In genomic region chr1:220769205-220769604, GRCh38 we compare ENCODE assay signal across 22 cellular contexts. TPM values are rescaled to one million over a fixed set of nuclear protein-coding genes. Genes with fewer than 3 reads are reported as not detected.
"Had no signal": no experiment of that assay in that cellular context is flagged by ENCODE, and none has a peak within 500 bp of the region (broad histone marks: within the 10 kb centered on the region; RNA-seq: fewer than 3 reads in every experiment).

No MANE protein-coding gene starts in this region.

- H3K27me3 ChIP-seq: brain microvascular endothelial cell, gastrocnemius medialis, suprapubic skin, transverse colon had no signal

- H3K4me3 ChIP-seq: gastrocnemius medialis, suprapubic skin, transverse colon had no signal

- H3K4me1 ChIP-seq: suprapubic skin had no signal

- H3K9me3 ChIP-seq: gastrocnemius medialis, suprapubic skin, transverse colon had no signal

- H3K27ac ChIP-seq: brain microvascular endothelial cell, gastrocnemius medialis, suprapubic skin had no signal

- ATAC-seq: activated CD4-positive, CD25-positive, alpha-beta regulatory T cell treated with anti-CD3 and anti-CD28 coated beads, Interleukin-2, amount 50 U/mL, for 24 hours; activated naive CD8-positive, alpha-beta T cell treated with anti-CD3 and anti-CD28 coated beads, Interleukin-2, amount 50 U/mL, for 24 hours; esophagus mucosa; gastrocnemius medialis; naive thymus-derived CD8-positive, alpha-beta T cell; SK-N-SH treated with all-trans-retinoic acid at 6 μM for 48 hours; T-cell had no signal

- DNase-seq: activated CD4-positive, alpha-beta T cell treated with anti-CD3 and anti-CD28 coated beads, Interleukin-2, amount 10 ng/mL, durations not matched to agents 7 days and 5 days; activated CD8-positive, alpha-beta memory T cell treated with anti-CD3 and anti-CD28 coated beads, Interleukin-2, amount 50 U/mL, for 48 hours; activated effector memory CD4-positive, alpha-beta T cell treated with Interleukin-2 at 50 U/mL for 16 hours; activated naive CD4-positive, alpha-beta T cell treated with anti-CD3 and anti-CD28 coated beads, Interleukin-2, amount 10 ng/mL, durations not matched to agents 7 days and 5 days; activated naive CD8-positive, alpha-beta T cell treated with anti-CD3 and anti-CD28 coated beads, Interleukin-2, amount 50 U/mL, for 24 hours; activated T-cell treated with anti-CD3 and anti-CD28 coated beads, Interleukin-2, amount 50 U/mL, for 48 hours; aorta; brain microvascular endothelial cell; effector CD8-positive, alpha-beta T cell; gastrocnemius medialis; head of caudate nucleus; mesendoderm; naive thymus-derived CD8-positive, alpha-beta T cell; stimulated activated CD4-positive, alpha-beta T cell treated with anti-CD3 and anti-CD28 coated beads, Interleukin-12 subunit alpha, Interleukin-12 subunit beta, amount 100 ng/mL, for 4 hours; stimulated activated CD4-positive, alpha-beta T cell treated with anti-CD3 and anti-CD28 coated beads, Interleukin-1b, Interleukin-23, amount 100 ng/mL, for 48 hours; stimulated activated CD8-positive, alpha-beta memory T cell treated with anti-CD3 and anti-CD28 coated beads, Interleukin-4, amount 100 ng/mL, for 48 hours; T-cell; transverse colon had no signal

- H3K36me3 ChIP-seq: brain microvascular endothelial cell had no signal

RNA-seq across cellular contexts. Expression of gene MTARC1, which starts 17.5 kb away (rescaled TPM):
- total RNA-seq: activated CD4-positive, alpha-beta T cell treated with anti-CD3 and anti-CD28 coated beads, Interleukin-2, amount 10 ng/mL, durations not matched to agents 7 days and 5 days; naive thymus-derived CD8-positive, alpha-beta T cell had no signal

RNA-seq across cellular contexts. Expression of gene MTARC2, which starts 21.1 kb away (rescaled TPM):
- total RNA-seq: activated CD4-positive, alpha-beta T cell treated with anti-CD3 and anti-CD28 coated beads, Interleukin-2, amount 10 ng/mL, durations not matched to agents 7 days and 5 days; naive thymus-derived CD8-positive, alpha-beta T cell had no signal
- polyA plus RNA-seq: naive thymus-derived CD8-positive, alpha-beta T cell had no signal
